ENCODE assay signal across 7 cellular contexts in the genomic region with DNA sequence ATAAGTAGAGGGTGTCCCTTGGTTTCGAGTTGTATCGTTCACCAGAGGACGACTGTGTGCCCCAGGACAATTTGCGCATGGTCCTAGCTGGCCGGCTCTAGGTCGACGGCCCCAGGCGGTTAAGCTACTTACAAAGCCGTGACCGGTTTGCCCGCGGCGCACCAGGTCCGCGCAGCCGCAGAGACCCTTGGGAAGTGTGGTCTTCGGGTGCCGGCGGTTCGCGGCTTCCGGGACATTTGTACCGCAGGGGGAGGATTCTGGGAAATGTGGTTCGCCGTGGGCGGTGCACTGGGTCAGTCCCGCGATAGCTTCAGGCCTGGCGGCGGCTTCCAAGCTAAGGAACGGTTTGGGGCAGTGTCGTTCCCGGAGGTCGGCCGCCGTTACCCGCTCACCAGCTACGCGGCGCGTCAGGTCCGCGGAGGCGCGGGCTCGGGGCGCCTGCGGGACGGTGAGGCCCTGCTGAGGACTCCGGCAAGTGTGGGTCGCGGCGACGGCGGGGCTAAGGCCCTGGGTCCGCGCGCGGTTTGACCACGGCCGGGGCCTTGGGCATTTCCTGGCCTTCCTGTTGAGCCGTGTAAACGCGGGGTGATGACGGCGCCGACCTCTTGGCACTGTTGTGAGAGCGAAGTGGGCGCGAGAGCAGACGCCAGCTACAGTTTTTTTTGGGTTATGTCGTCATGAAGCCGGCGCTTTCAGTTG. TPM values are rescaled to one million over a fixed set of nuclear protein-coding genes. Genes with fewer than 3 reads are reported as not detected.
DNase-seq lines count a peak whose midpoint lies in the region; ATAC-seq and TF ChIP-seq lines count a peak whose summit lies in the region.

A gene (plus strand): TSS at position 293 of the 699 bp plus-strand sequence. CDS start 1,127 bp downstream, outside the sequence.

- no peaks in the 10 kb centered on the region for H4K20me1 ChIP-seq in hepatocyte (ENCODE audit: insufficient read depth, poor library complexity, severe bottlenecking)

- WGBS in hepatocyte (ENCODE audit: low lambda C conversion rate, missing lambda C conversion rate) = under 1% methylated on average over 74 of the region's 74 CpGs

- TF ChIP-seq CTCF in hepatocyte (IDR thresholded peaks at IDR 0.05; ENCODE audit: poor library complexity) = no peak
- TF ChIP-seq CTCF in retinal pigment epithelial cell (conservative IDR thresholded peaks at IDR 0.05; ENCODE audit: low read depth, low read length) = no peak

- H3K27ac ChIP-seq in hepatocyte = peak within 1 kb of the TSS; percentile 97

- no peaks in the 10 kb centered on the region for H3K9me2 ChIP-seq in hepatocyte (replicated peaks; ENCODE audit: insufficient read depth)

- peaks cover 17% of the 10 kb centered on the region for H3K79me2 ChIP-seq in hepatocyte

- peaks cover 3% of the 10 kb centered on the region for H3K36me3 ChIP-seq in hepatocyte (replicated peaks; ENCODE audit: insufficient read depth, low read depth)

- ATAC-seq in GM18505 (IDR thresholded peaks at IDR 0.05; ENCODE audit: unreplicated experiment) (peak; percentile 95), HG02943 (IDR thresholded peaks at IDR 0.05; ENCODE audit: low read depth, unreplicated experiment) (peak; percentile 91)

- peak within 1 kb of the TSS; percentile 79 for H2AFZ ChIP-seq in hepatocyte

- DNase-seq in NCI-H1930 (lab: John Stamatoyannopoulos, UW) (peak; percentile 93 to 97), T1000 (lab: John Stamatoyannopoulos, UW) (peak; percentile 92), astrocyte of the hippocampus (ENCODE audit: low read depth, low spot score) (peak; percentile 99), hepatocyte (ENCODE audit: low spot score) (peak; percentile 99), retinal pigment epithelial cell (ENCODE audit: low read depth) (peak; percentile 92)

- H3K27me3 ChIP-seq in hepatocyte = no peaks in the 10 kb centered on the region

- H3K9me3 ChIP-seq in hepatocyte (ENCODE audit: low read depth) = peaks cover 23% of the 10 kb centered on the region

- H3K4me2 ChIP-seq in hepatocyte = peak within 1 kb of the TSS; percentile 90

- H3K4me1 ChIP-seq in hepatocyte (ENCODE audit: insufficient read depth) = peaks cover 23% of the 10 kb centered on the region

- H3K4me3 ChIP-seq in hepatocyte (peak within 1 kb of the TSS; percentile 41), retinal pigment epithelial cell (ENCODE audit: low read length) (peak within 1 kb of the TSS; percentile 67)

- TF ChIP-seq POLR2A in GM18505 (IDR thresholded peaks at IDR 0.05; ENCODE audit: borderline replicate concordance, extremely low read depth, insufficient read depth, insufficient read length) = peak; percentile 86

RNA-seq across cellular contexts. Expression of the gene that starts here (rescaled TPM):
- total RNA-seq in hepatocyte = 29.1 and 34.3 TPM in 2 replicates
- polyA plus RNA-seq in hepatocyte = 19.5 and 20.2 TPM in 2 replicates

Comparison
In these comparisons a context has a peak if more than half of its experiments do, and no peak if none do; other contexts are left out.
1. Peak in every context shown above with its lines: DNase-seq, ATAC-seq, H3K4me3 ChIP-seq and H3K27ac ChIP-seq.